In genomic region chr10:133104972-133105495, GRCh38 we compare ENCODE assay signal across 25 cellular contexts. TPM values are rescaled to one million over a fixed set of nuclear protein-coding genes. Genes with fewer than 3 reads are reported as not detected.
DNase-seq lines count a peak whose midpoint lies in the region; ATAC-seq, FAIRE-seq and TF ChIP-seq lines count a peak whose summit lies in the region.
"Had no signal": no experiment of that assay in that cellular context is flagged by ENCODE, and none has a peak within 500 bp of the region (broad histone marks: within the 10 kb centered on the region; RNA-seq: fewer than 3 reads in every experiment).

No MANE protein-coding gene starts in this region.

- no peaks in the 10 kb centered on the region for H3F3A ChIP-seq in neural cell (ENCODE audit: insufficient read depth, low read length, poor library complexity, severe bottlenecking)

- CTCF ChIA-PET in WTC11 (lab: Charles Lee): no interaction called here
- CTCF ChIA-PET in activated CD4-positive, alpha-beta T cell treated with anti-CD3 and anti-CD28 coated beads for 36 hours (lab: Charles Lee): no interaction called here

- H3K27me3 Mint-ChIP-seq in WTC11 (ENCODE audit: low read depth): peaks cover 6% of the 10 kb centered on the region
- H3K27me3 Mint-ChIP-seq in activated CD4-positive, alpha-beta T cell treated with anti-CD3 and anti-CD28 coated beads for 36 hours: peaks cover 8% of the 10 kb centered on the region

- peaks cover 40% of the 10 kb centered on the region for H3K9me3 ChIP-seq in BLaER1
- peaks cover 17% of the 10 kb centered on the region for H3K9me3 ChIP-seq in neural cell (ENCODE audit: low read length)

- peaks cover 18% of the 10 kb centered on the region for H3K36me3 Mint-ChIP-seq in WTC11
- H3K36me3 Mint-ChIP-seq in activated CD4-positive, alpha-beta T cell treated with anti-CD3 and anti-CD28 coated beads for 36 hours (ENCODE audit: low read depth): peaks cover 2% of the 10 kb centered on the region
- H3K36me3 Mint-ChIP-seq: CD14-positive monocyte had no signal

- DNase-seq in WTC11 (ENCODE audit: low spot score): no peak
- DNase-seq in sciatic nerve (ENCODE audit: low spot score): no peak
- no peak for DNase-seq in HTR-8/SVneo (ENCODE audit: insufficient read length, low spot score)
- DNase-seq in activated CD4-positive, alpha-beta T cell treated with anti-CD3 and anti-CD28 coated beads for 36 hours: no peak
- DNase-seq in NCI-H2196 treated with DMSO at 0.1 percent for 48 hours (lab: John Stamatoyannopoulos, UW; ENCODE audit: unreplicated experiment): no peak
- DNase-seq: 8988T; ACHN; CD4-positive, alpha-beta T cell; CD8-positive, alpha-beta memory T cell; DMS 273 treated with DMSO at 0.1 percent for 48 hours; DMS79; EL; GDM1; GOT3; H7; HCEC 1CT had no signal

- no peaks in the 10 kb centered on the region for H4K20me1 ChIP-seq in BLaER1
- H4K20me1 ChIP-seq in neural cell (ENCODE audit: insufficient read depth): no peaks in the 10 kb centered on the region

- H3K36me3 ChIP-seq in BLaER1 (no peaks in the 10 kb centered on the region), neural cell (ENCODE audit: insufficient read depth, low read length) (no peaks in the 10 kb centered on the region)

- no peak overlapping the region for H3K4me3 Mint-ChIP-seq in WTC11
- no peak overlapping the region for H3K4me3 Mint-ChIP-seq in activated CD4-positive, alpha-beta T cell treated with anti-CD3 and anti-CD28 coated beads for 36 hours
- H3K4me3 Mint-ChIP-seq: CD14-positive monocyte; CD4-positive, alpha-beta T cell; CD8-positive, alpha-beta memory T cell had no signal

- no peak for TF ChIP-seq RAD21 in neural cell (conservative IDR thresholded peaks at IDR 0.05)

- POLR2A ChIA-PET in WTC11 (lab: Charles Lee): no interaction called here
- POLR2A ChIA-PET in activated CD4-positive, alpha-beta T cell treated with anti-CD3 and anti-CD28 coated beads for 36 hours (lab: Charles Lee): no interaction called here

- peaks cover 21% of the 10 kb centered on the region for H3K4me1 Mint-ChIP-seq in WTC11
- peaks cover 3% of the 10 kb centered on the region for H3K4me1 Mint-ChIP-seq in activated CD4-positive, alpha-beta T cell treated with anti-CD3 and anti-CD28 coated beads for 36 hours
- H3K4me1 Mint-ChIP-seq: CD14-positive monocyte had no signal

- peaks cover 55% of the 10 kb centered on the region for H3K4me1 ChIP-seq in BLaER1

- intact Hi-C loops in sciatic nerve (cut with DNase I): no loop called here
- intact Hi-C loops in activated CD4-positive, alpha-beta T cell treated with anti-CD3 and anti-CD28 coated beads for 36 hours (cut with DNase I, micrococcal nuclease): no loop called here

- no peak overlapping the region for H3K4me3 ChIP-seq in BLaER1
- peak overlapping the region; percentile 45 for H3K4me3 ChIP-seq in neural cell (ENCODE audit: low read length)
- H3K4me3 ChIP-seq: A549, GM12878 had no signal

- no peak for TF ChIP-seq CTCF in WTC11 (IDR thresholded peaks at IDR 0.05)
- TF ChIP-seq CTCF in neural cell (IDR thresholded peaks at IDR 0.05; ENCODE audit: poor library complexity, severe bottlenecking): no peak

- no peak overlapping the region for H3K27ac ChIP-seq in BLaER1
- H3K27ac ChIP-seq in neural cell (ENCODE audit: low read length): peak overlapping the region; percentile 92
- H3K27ac ChIP-seq: A549 had no signal

- H3K9me3 Mint-ChIP-seq in WTC11: peaks cover 27% of the 10 kb centered on the region
- peaks cover 10% of the 10 kb centered on the region for H3K9me3 Mint-ChIP-seq in activated CD4-positive, alpha-beta T cell treated with anti-CD3 and anti-CD28 coated beads for 36 hours (ENCODE audit: low read depth)
- H3K9me3 Mint-ChIP-seq: CD4-positive, alpha-beta T cell had no signal

- H3K9ac ChIP-seq in BLaER1 (peak overlapping the region; percentile 41; the same call in 1 of the 2 replicates), neural cell (ENCODE audit: low read length) (peak overlapping the region; percentile 48)

- ATAC-seq in WTC11 (no peak), sciatic nerve (peak; percentile 59), HG03139 (IDR thresholded peaks at IDR 0.05; ENCODE audit: unreplicated experiment) (no peak)
- ATAC-seq in activated CD4-positive, alpha-beta T cell treated with anti-CD3 and anti-CD28 coated beads for 36 hours: no peak
- ATAC-seq: GM12878 had no signal

- H2AFZ ChIP-seq in neural cell (ENCODE audit: low read depth, low read length): no peak overlapping the region

- peak overlapping the region; percentile 23; the same call in 1 of the 2 replicates for H3K27ac Mint-ChIP-seq in WTC11
- no peak overlapping the region for H3K27ac Mint-ChIP-seq in activated CD4-positive, alpha-beta T cell treated with anti-CD3 and anti-CD28 coated beads for 36 hours
- H3K27ac Mint-ChIP-seq: CD14-positive monocyte; CD4-positive, alpha-beta T cell; CD8-positive, alpha-beta memory T cell had no signal

- no peaks in the 10 kb centered on the region for H3K9me2 ChIP-seq in neural cell (ENCODE audit: insufficient read depth, low read length)

- H3K27me3 ChIP-seq in BLaER1: 0 out of 2 replicates have a peak, but pooled peaks cover 6% of the 10 kb centered on the region
- no peaks in the 10 kb centered on the region for H3K27me3 ChIP-seq in neural cell (ENCODE audit: insufficient read depth, low read depth, low read length)

- no peak for TF ChIP-seq EP300 in neural cell (conservative IDR thresholded peaks at IDR 0.05; ENCODE audit: poor library complexity, severe bottlenecking)

- H3K4me2 ChIP-seq in BLaER1 (peak overlapping the region; percentile 97), neural cell (ENCODE audit: low read length) (no peak overlapping the region)
- H3K4me2 ChIP-seq: A549 had no signal

- FAIRE-seq in HTR-8/SVneo (lab: Jason Lieb, UNC): no peak
- FAIRE-seq: A549, D721Med, GM12878, GM19239 had no signal

- H3K79me2 ChIP-seq in neural cell (replicated peaks; ENCODE audit: insufficient read depth, low read length): no peaks in the 10 kb centered on the region

TF ChIP-seq in WTC11, 78 proteins besides CTCF, POLR2A, EP300 and RAD21:
- TF ChIP-seq ZNF121 (CRISPR knock-in tag; IDR thresholded peaks at IDR 0.05): peak; percentile 84
- TF ChIP-seq NFATC4 (CRISPR knock-in tag; IDR thresholded peaks at IDR 0.05): no peak
- no peak for TF ChIP-seq ZNF396 (CRISPR knock-in tag; IDR thresholded peaks at IDR 0.05; ENCODE audit: borderline replicate concordance)
- no peak for TF ChIP-seq USF2 (CRISPR knock-in tag; IDR thresholded peaks at IDR 0.05)
- TF ChIP-seq MYBL2 (CRISPR knock-in tag; IDR thresholded peaks at IDR 0.05): no peak
- TF ChIP-seq EMX1 (CRISPR knock-in tag; IDR thresholded peaks at IDR 0.05): no peak
- TF ChIP-seq ZNF138 (CRISPR knock-in tag; conservative IDR thresholded peaks at IDR 0.05): no peak
TF ChIP-seq in WTC11: peak in this region for 1.

TF ChIP-seq in neural cell, 6 proteins besides CTCF, POLR2A, EP300 and RAD21:
- TF ChIP-seq EZH2 (IDR thresholded peaks at IDR 0.05; ENCODE audit: borderline replicate concordance, insufficient read depth, low read length, poor library complexity, severe bottlenecking): no peak
- TF ChIP-seq TAF1 (IDR thresholded peaks at IDR 0.05; ENCODE audit: low read depth): no peak
- TF ChIP-seq MXI1 (conservative IDR thresholded peaks at IDR 0.05; ENCODE audit: poor library complexity, severe bottlenecking): no peak
- TF ChIP-seq POLR2AphosphoS5 (IDR thresholded peaks at IDR 0.05): no peak
- no peak for TF ChIP-seq REST (IDR thresholded peaks at IDR 0.05; ENCODE audit: borderline replicate concordance)
- TF ChIP-seq SMC3 (conservative IDR thresholded peaks at IDR 0.05; ENCODE audit: poor library complexity): no peak
TF ChIP-seq in neural cell: peak in this region for 0.

RNA-seq across cellular contexts. Expression of gene ADGRA1, which starts 17.3 kb away (rescaled TPM):
- total RNA-seq in WTC11 (2021) (0.11 to 0.20 TPM (median 0.18 TPM) in 3 replicates), sciatic nerve (0.13 TPM)
- polyA plus RNA-seq in neural cell: 2.2 and 4.5 TPM in 2 replicates
- 5.8 and 6.7 TPM in 2 replicates for polyA minus RNA-seq in neural cell
- total RNA-seq in activated CD4-positive, alpha-beta T cell treated with anti-CD3 and anti-CD28 coated beads for 36 hours: not detected
- total RNA-seq: CD4-positive, alpha-beta T cell; CD8-positive, alpha-beta memory T cell; GM12878 had no signal
- polyA plus RNA-seq: A549; BJ; CD14-positive monocyte; CD8-positive, alpha-beta memory T cell; GM12878 had no signal

RNA-seq across cellular contexts. Expression of gene KNDC1, which starts 55.0 kb away (rescaled TPM):
- total RNA-seq in WTC11 (2021) (25.7 to 26.8 TPM (median 26.6 TPM) in 3 replicates), sciatic nerve (7.1 TPM)
- polyA plus RNA-seq in neural cell: 4.3 and 11.8 TPM in 2 replicates
- polyA minus RNA-seq in neural cell: 9.0 and 11.7 TPM in 2 replicates
- total RNA-seq in activated CD4-positive, alpha-beta T cell treated with anti-CD3 and anti-CD28 coated beads for 36 hours: not detected
- total RNA-seq: CD4-positive, alpha-beta T cell; CD8-positive, alpha-beta memory T cell had no signal
